10 cellular contexts compared by ENCODE assay signal in the genomic region with DNA sequence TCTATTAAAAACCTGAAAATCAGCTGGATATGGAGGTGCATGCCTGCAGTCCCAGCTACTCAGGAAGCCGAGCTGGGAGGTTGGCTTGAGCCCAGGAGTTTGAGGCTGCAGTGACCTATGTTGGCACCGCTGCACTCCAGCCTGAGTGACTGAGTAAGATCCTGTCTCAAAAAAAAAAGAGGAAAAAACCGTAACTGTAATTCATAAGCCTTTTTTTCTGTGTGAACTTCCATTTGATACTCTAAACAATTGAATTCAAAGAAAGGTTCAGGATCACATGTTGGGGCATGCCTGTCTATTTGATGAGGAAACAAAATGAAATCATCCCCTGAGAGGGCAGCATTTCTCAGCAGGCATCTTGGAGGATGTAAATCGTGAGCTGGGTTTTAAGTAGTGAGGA. TPM values are rescaled to one million over a fixed set of nuclear protein-coding genes. Genes with fewer than 3 reads are reported as not detected.
A peak's percentile ranks its signal among the peaks of the same experiment; 100 is the strongest.
DNase-seq lines count a peak whose midpoint lies in the region; ATAC-seq and TF ChIP-seq lines count a peak whose summit lies in the region.
"Had no signal": no experiment of that assay in that cellular context is flagged by ENCODE, and none has a peak within 500 bp of the region (broad histone marks: within the 10 kb centered on the region; RNA-seq: fewer than 3 reads in every experiment).

No MANE protein-coding gene starts in this region.

- POLR2A ChIA-PET in naive thymus-derived CD8-positive, alpha-beta T cell (lab: Charles Lee) = interaction anchor here (0.5 kb wide), 1 partner anchor 86 kb away, joined by 8 read pairs; no protein-coding TSS in a partner anchor

- H3K4me3 Mint-ChIP-seq in naive thymus-derived CD8-positive, alpha-beta T cell = no peak overlapping the region
- H3K4me3 Mint-ChIP-seq: activated T-cell treated with anti-CD3 and anti-CD28 coated beads, Interleukin-2, amount 50 U/mL, for 4 hours had no signal

- H3K27ac Mint-ChIP-seq in naive thymus-derived CD8-positive, alpha-beta T cell = peak overlapping the region in 1 of 10 donors; percentile 1

- peak overlapping the region; percentile 41 for H3K27ac ChIP-seq in temporal lobe (ENCODE audit: low read depth, low read length)
- H3K27ac ChIP-seq: transverse colon had no signal

- no peaks in the 10 kb centered on the region for H3K36me3 Mint-ChIP-seq in naive thymus-derived CD8-positive, alpha-beta T cell

- ATAC-seq in SK-N-SH treated with all-trans-retinoic acid at 6 μM for 48 hours = peak; percentile 70
- no peak for ATAC-seq in naive thymus-derived CD8-positive, alpha-beta T cell
- ATAC-seq: activated T-cell treated with anti-CD3 and anti-CD28 coated beads, Interleukin-2, amount 50 U/mL, for 4 hours had no signal

- H3K9me3 Mint-ChIP-seq in naive thymus-derived CD8-positive, alpha-beta T cell = no peaks in the 10 kb centered on the region
- H3K9me3 Mint-ChIP-seq: activated T-cell treated with anti-CD3 and anti-CD28 coated beads, Interleukin-2, amount 50 U/mL, for 4 hours had no signal

- peaks cover 5 to 21% (median 10%) of the 10 kb centered on the region in 4 donors for H3K4me1 Mint-ChIP-seq in naive thymus-derived CD8-positive, alpha-beta T cell

- TF ChIP-seq CTCF in fibroblast of pulmonary artery (IDR thresholded peaks at IDR 0.05; ENCODE audit: low read length, missing control alignments) = no peak

- peak; percentile 1 for DNase-seq in NCI-H2107 treated with DMSO at 0.1 percent for 48 hours (lab: John Stamatoyannopoulos, UW; ENCODE audit: unreplicated experiment)
- no peak for DNase-seq in NCI-H2107 (lab: John Stamatoyannopoulos, UW)
- peak; percentile 81 for DNase-seq in fibroblast of pulmonary artery (ENCODE audit: low read depth)
- DNase-seq in middle frontal gyrus (ENCODE audit: extremely low spot score, low spot score) = no peak
- DNase-seq in naive thymus-derived CD8-positive, alpha-beta T cell = no peak
- no peak for DNase-seq in NCI-H2196 (lab: John Stamatoyannopoulos, UW; ENCODE audit: unreplicated experiment)
- DNase-seq: activated T-cell treated with anti-CD3 and anti-CD28 coated beads, Interleukin-2, amount 50 U/mL, for 4 hours; transverse colon had no signal

- H3K27me3 Mint-ChIP-seq in naive thymus-derived CD8-positive, alpha-beta T cell = no peaks in the 10 kb centered on the region

- no peak overlapping the region for H3K4me3 ChIP-seq in fibroblast of pulmonary artery (replicated peaks; ENCODE audit: low read depth, low read length)
- H3K4me3 ChIP-seq: transverse colon had no signal

TF ChIP-seq in SK-N-SH treated with all-trans-retinoic acid at 6 μM for 48 hours, 23 proteins besides CTCF, POLR2A, EP300 and RAD21:
- TF ChIP-seq ISL1 (CRISPR knock-in tag; IDR thresholded peaks at IDR 0.05) = 0 out of 2 replicates have a peak, but pooled peaks have one; percentile 6
- TF ChIP-seq OSR1 (CRISPR knock-in tag; IDR thresholded peaks at IDR 0.05) = no peak
- TF ChIP-seq, protein P1, sequence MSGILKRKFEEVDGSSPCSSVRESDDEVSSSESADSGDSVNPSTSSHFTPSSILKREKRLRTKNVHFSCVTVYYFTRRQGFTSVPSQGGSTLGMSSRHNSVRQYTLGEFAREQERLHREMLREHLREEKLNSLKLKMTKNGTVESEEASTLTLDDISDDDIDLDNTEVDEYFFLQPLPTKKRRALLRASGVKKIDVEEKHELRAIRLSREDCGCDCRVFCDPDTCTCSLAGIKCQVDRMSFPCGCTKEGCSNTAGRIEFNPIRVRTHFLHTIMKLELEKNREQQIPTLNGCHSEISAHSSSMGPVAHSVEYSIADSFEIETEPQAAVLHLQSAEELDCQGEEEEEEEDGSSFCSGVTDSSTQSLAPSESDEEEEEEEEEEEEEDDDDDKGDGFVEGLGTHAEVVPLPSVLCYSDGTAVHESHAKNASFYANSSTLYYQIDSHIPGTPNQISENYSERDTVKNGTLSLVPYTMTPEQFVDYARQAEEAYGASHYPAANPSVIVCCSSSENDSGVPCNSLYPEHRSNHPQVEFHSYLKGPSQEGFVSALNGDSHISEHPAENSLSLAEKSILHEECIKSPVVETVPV (CRISPR knock-in tag; IDR thresholded peaks at IDR 0.05) = no peak
- TF ChIP-seq, protein P2, sequence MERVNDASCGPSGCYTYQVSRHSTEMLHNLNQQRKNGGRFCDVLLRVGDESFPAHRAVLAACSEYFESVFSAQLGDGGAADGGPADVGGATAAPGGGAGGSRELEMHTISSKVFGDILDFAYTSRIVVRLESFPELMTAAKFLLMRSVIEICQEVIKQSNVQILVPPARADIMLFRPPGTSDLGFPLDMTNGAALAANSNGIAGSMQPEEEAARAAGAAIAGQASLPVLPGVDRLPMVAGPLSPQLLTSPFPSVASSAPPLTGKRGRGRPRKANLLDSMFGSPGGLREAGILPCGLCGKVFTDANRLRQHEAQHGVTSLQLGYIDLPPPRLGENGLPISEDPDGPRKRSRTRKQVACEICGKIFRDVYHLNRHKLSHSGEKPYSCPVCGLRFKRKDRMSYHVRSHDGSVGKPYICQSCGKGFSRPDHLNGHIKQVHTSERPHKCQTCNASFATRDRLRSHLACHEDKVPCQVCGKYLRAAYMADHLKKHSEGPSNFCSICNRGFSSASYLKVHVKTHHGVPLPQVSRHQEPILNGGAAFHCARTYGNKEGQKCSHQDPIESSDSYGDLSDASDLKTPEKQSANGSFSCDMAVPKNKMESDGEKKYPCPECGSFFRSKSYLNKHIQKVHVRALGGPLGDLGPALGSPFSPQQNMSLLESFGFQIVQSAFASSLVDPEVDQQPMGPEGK (CRISPR knock-in tag; IDR thresholded peaks at IDR 0.05; ENCODE audit: borderline replicate concordance) = no peak
- TF ChIP-seq ZFP3 (CRISPR knock-in tag; IDR thresholded peaks at IDR 0.05) = 0 out of 2 replicates have a peak, but pooled peaks have one; percentile 6
- TF ChIP-seq ZC3H10 (CRISPR knock-in tag; IDR thresholded peaks at IDR 0.05) = no peak

RNA-seq across cellular contexts. Expression of a gene that starts 38.8 kb away (rescaled TPM):
- 3.7 TPM for total RNA-seq in temporal lobe
- not detected for total RNA-seq in naive thymus-derived CD8-positive, alpha-beta T cell
- polyA plus RNA-seq in naive thymus-derived CD8-positive, alpha-beta T cell = under 1 TPM in 2 of 3 donors, not detected in 1; 0.06 to 0.19 TPM

Comparison
In these comparisons a context has a peak if more than half of its experiments do, and no peak if none do; other contexts are left out.
1. DNase-seq: peak in NCI-H2107 treated with DMSO at 0.1 percent for 48 hours (single experiment) and fibroblast of pulmonary artery (single experiment); none in NCI-H2107 (single experiment), middle frontal gyrus (single experiment), naive thymus-derived CD8-positive, alpha-beta T cell (0 of 10) and NCI-H2196 (single experiment).